9 cellular contexts compared by ENCODE assay signal in genomic region chr1:36172983-36173382, GRCh38. TPM values are rescaled to one million over a fixed set of nuclear protein-coding genes. Genes with fewer than 3 reads are reported as not detected.
A peak's percentile ranks its signal among the peaks of the same experiment; 100 is the strongest.
DNase-seq lines count a peak whose midpoint lies in the region; ATAC-seq and TF ChIP-seq lines count a peak whose summit lies in the region.
"Had no signal": no experiment of that assay in that cellular context is flagged by ENCODE, and none has a peak within 500 bp of the region (broad histone marks: within the 10 kb centered on the region; RNA-seq: fewer than 3 reads in every experiment).

No MANE protein-coding gene starts in this region.

- H3K9me3 ChIP-seq in gastrocnemius medialis (no peaks in the 10 kb centered on the region), prostate gland (no peaks in the 10 kb centered on the region), neuronal stem cell (replicated peaks in 1 of 2; ENCODE audit: control insufficient read depth in 2 of 2, insufficient read depth in 1 of 2, low read depth in 1 of 2, low read length in 2 of 2) (no peaks in the 10 kb centered on the region)

- peaks cover 15% of the 10 kb centered on the region for H3K79me1 ChIP-seq in neuronal stem cell (ENCODE audit: low read depth, low read length)

- no peak overlapping the region for H3K4ac ChIP-seq in neuronal stem cell (ENCODE audit: low read length)

- no peak overlapping the region for H3K23ac ChIP-seq in neuronal stem cell (ENCODE audit: low read depth, low read length, poor library complexity)

- H4K91ac ChIP-seq in neuronal stem cell (ENCODE audit: low read depth, low read length, poor library complexity): no peak overlapping the region

- H4K8ac ChIP-seq in neuronal stem cell (ENCODE audit: low read depth, low read length): no peak overlapping the region

- no peak overlapping the region for H2BK120ac ChIP-seq in neuronal stem cell (ENCODE audit: low read depth, low read length)

- H2BK15ac ChIP-seq in neuronal stem cell (ENCODE audit: low read length): no peak overlapping the region

- DNase-seq in ELR (ENCODE audit: low read depth) (peak; percentile 97), RKO (ENCODE audit: low spot score) (peak; percentile 79), gastrocnemius medialis (no peak), NCI-H1694 treated with DMSO at 0.1 percent for 48 hours (lab: John Stamatoyannopoulos, UW) (no peak), prostate gland (ENCODE audit: low spot score) (no peak), neuronal stem cell (ENCODE audit: low spot score) (no peak)
- DNase-seq: GDM1, NCI-H2171 had no signal

- no peak overlapping the region for H3K14ac ChIP-seq in neuronal stem cell (ENCODE audit: low read length)

- ATAC-seq in esophagus mucosa (peak; percentile 57), gastrocnemius medialis (no peak)

- H3K27me3 ChIP-seq in gastrocnemius medialis: no peaks in the 10 kb centered on the region
- H3K27me3 ChIP-seq in prostate gland (replicated peaks; ENCODE audit: insufficient read depth): no peaks in the 10 kb centered on the region
- H3K27me3 ChIP-seq in neuronal stem cell (ENCODE audit: control insufficient read depth in 3 of 3, insufficient read depth in 3 of 3, low read depth in 1 of 3, low read length in 3 of 3): no peaks in the 10 kb centered on the region

- 83% methylated on average over 2 of the region's 2 CpGs for WGBS in prostate gland
- no CpG with 5 or more reads among the region's 2 CpGs for WGBS in neuronal stem cell (ENCODE audit: extremely low coverage in 2 of 2, insufficient read length in 2 of 2, insufficient replicate concordance in 1 of 2), 2 donors

- in situ Hi-C loops in gastrocnemius medialis (cut with MboI; ENCODE audit: low sequenced_read_pairs in 4 of 4): no loop called here

- no peak overlapping the region for H3K9ac ChIP-seq in neuronal stem cell (ENCODE audit: low read depth, low read length, poor library complexity)

- H3K4me1 ChIP-seq in gastrocnemius medialis (peaks cover 85 to 93% of the 10 kb centered on the region in 2 donors), prostate gland (replicated peaks) (no peaks in the 10 kb centered on the region), neuronal stem cell (ENCODE audit: control insufficient read depth in 2 of 2, insufficient read depth in 1 of 2, low read depth in 1 of 2, low read length in 2 of 2) (peaks cover 0 to 13% of the 10 kb centered on the region in 2 donors)

- no peak overlapping the region for H3K18ac ChIP-seq in neuronal stem cell (ENCODE audit: low read length)

- H3K36me3 ChIP-seq in gastrocnemius medialis: peaks cover 0 to 56% of the 10 kb centered on the region in 2 donors
- peaks cover 23 to 35% of the 10 kb centered on the region in 2 donors for H3K36me3 ChIP-seq in prostate gland
- H3K36me3 ChIP-seq in neuronal stem cell (replicated peaks in 1 of 2; ENCODE audit: control insufficient read depth in 2 of 2, insufficient read depth in 2 of 2, low read length in 2 of 2): peaks cover 59 to 92% of the 10 kb centered on the region in 2 donors

- H2BK5ac ChIP-seq in neuronal stem cell (ENCODE audit: low read length): no peak overlapping the region

- H3K27ac ChIP-seq in gastrocnemius medialis (peak overlapping the region; percentile 97 to 100 (median 99)), prostate gland (no peak overlapping the region), neuronal stem cell (replicated peaks; ENCODE audit: low read length) (no peak overlapping the region)

- H2AFZ ChIP-seq in neuronal stem cell (ENCODE audit: low read length): no peak overlapping the region

- H3K4me2 ChIP-seq in neuronal stem cell (ENCODE audit: insufficient read depth, low read length, poor library complexity, severe bottlenecking): no peak overlapping the region

- no peak for TF ChIP-seq POLR2A in gastrocnemius medialis (IDR thresholded peaks at IDR 0.05)
- TF ChIP-seq POLR2A in prostate gland (IDR thresholded peaks at IDR 0.05): no peak

- H2AK5ac ChIP-seq in neuronal stem cell (ENCODE audit: low read depth, low read length): no peak overlapping the region

- intact Hi-C loops in gastrocnemius medialis (cut with DNase I; ENCODE audit: low total_unique reads) (no loop called here), prostate gland (cut with DNase I) (no loop called here)

- H3K4me3 ChIP-seq in gastrocnemius medialis: no peak overlapping the region
- no peak overlapping the region for H3K4me3 ChIP-seq in prostate gland
- no peak overlapping the region for H3K4me3 ChIP-seq in neuronal stem cell (ENCODE audit: low read length in 2 of 2)

- TF ChIP-seq CTCF in gastrocnemius medialis (IDR thresholded peaks at IDR 0.05 in 4 of 5, conservative IDR thresholded peaks at IDR 0.05 in 1 of 5) (no peak), prostate gland (IDR thresholded peaks at IDR 0.05) (no peak)

- H2BK12ac ChIP-seq in neuronal stem cell (ENCODE audit: low read length): no peak overlapping the region

RNA-seq across cellular contexts. Expression of gene MAP7D1, which starts 17.0 kb away (rescaled TPM):
- total RNA-seq in esophagus mucosa: 93.1 TPM
- total RNA-seq in gastrocnemius medialis: 100 to 1,000 TPM; 376 to 967 (median 474) TPM
- 100 to 1,000 TPM in 1 of 2 donors, 10 to 100 TPM in 1; 97.3 to 132 TPM for total RNA-seq in prostate gland
- 101 TPM for polyA plus RNA-seq in neuronal stem cell (2013, experiment 1 of 2)
- 97.7 TPM for polyA plus RNA-seq in neuronal stem cell (2013, experiment 2 of 2)

RNA-seq across cellular contexts. Expression of gene TRAPPC3, which starts 23.7 kb away (rescaled TPM):
- total RNA-seq in esophagus mucosa (65.0 TPM), gastrocnemius medialis (10 to 100 TPM; 57.5 to 72.4 (median 63.5) TPM), prostate gland (10 to 100 TPM; 90.0 to 92.5 TPM)
- polyA plus RNA-seq in neuronal stem cell (2013, experiment 1 of 2): 49.3 TPM
- polyA plus RNA-seq in neuronal stem cell (2013, experiment 2 of 2): 51.1 TPM

RNA-seq across cellular contexts. Expression of gene COL8A2, which starts 48.0 kb away (rescaled TPM):
- total RNA-seq in esophagus mucosa: 2.7 TPM
- 1 to 10 TPM in 1 of 4 donors, under 1 TPM in 3; 0.61 to 1.6 (median 0.81) TPM for total RNA-seq in gastrocnemius medialis
- 10 to 100 TPM in 1 of 2 donors, 1 to 10 TPM in 1; 7.9 to 10.7 TPM for total RNA-seq in prostate gland
- 0.01 TPM for polyA plus RNA-seq in neuronal stem cell (2013, experiment 1 of 2)
- polyA plus RNA-seq in neuronal stem cell (2013, experiment 2 of 2): 0.01 TPM

RNA-seq across cellular contexts. Expression of gene THRAP3, which starts 51.3 kb away (rescaled TPM):
- 72.0 TPM for total RNA-seq in esophagus mucosa
- total RNA-seq in gastrocnemius medialis: 100 to 1,000 TPM in 3 of 4 donors, 10 to 100 TPM in 1; 88.2 to 174 (median 146) TPM
- total RNA-seq in prostate gland: 100 to 1,000 TPM; 100 to 123 TPM
- polyA plus RNA-seq in neuronal stem cell (2013, experiment 1 of 2): 78.9 TPM
- polyA plus RNA-seq in neuronal stem cell (2013, experiment 2 of 2): 76.8 TPM

Comparison
In these comparisons a context has a peak if more than half of its experiments do, and no peak if none do; other contexts are left out.
1. DNase-seq: peak in ELR (single experiment) and RKO (single experiment); none in gastrocnemius medialis (0 of 2), NCI-H1694 treated with DMSO at 0.1 percent for 48 hours (single experiment), prostate gland (single experiment) and neuronal stem cell (single experiment).
2. H3K27ac ChIP-seq: peak in gastrocnemius medialis (4 of 4); none in prostate gland (0 of 2) and neuronal stem cell (single experiment).